In genomic region chr17:77435272-77436057, GRCh38 we compare ENCODE assay signal across 1 cellular context.
TF ChIP-seq lines count a peak whose summit lies in the region.

No MANE protein-coding gene starts in this region.

TF ChIP-seq in IMR-90, 13 proteins besides CTCF, POLR2A, EP300 and RAD21 (continued from another document):
- TF ChIP-seq USF2 (IDR thresholded peaks at IDR 0.05; ENCODE audit: low read depth, low read length), result no peak
